ENCODE assay signal across 1 cellular context in the genomic region with DNA sequence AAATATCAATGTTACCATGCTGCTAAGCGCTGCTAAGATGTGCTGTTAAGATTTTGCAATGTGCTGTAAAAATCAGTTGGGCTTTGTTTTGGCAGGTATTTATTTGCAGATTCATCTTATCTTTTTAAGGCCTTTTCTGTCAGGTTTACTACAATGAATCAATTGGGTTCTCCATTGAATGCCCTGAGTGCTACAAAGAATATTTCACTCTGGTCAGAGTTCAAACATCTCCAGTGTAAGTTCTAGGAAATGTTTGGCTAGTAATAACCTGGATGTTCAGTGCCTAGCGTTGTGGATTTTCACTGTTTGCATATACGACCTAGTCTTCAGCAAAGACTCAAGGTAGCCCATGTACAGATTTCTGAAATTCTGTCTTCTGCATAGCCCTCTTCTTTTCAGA.
TF ChIP-seq lines count a peak whose summit lies in the region.

No MANE protein-coding gene starts in this region.

TF ChIP-seq in GM23338, 12 proteins besides CTCF, POLR2A, EP300 and RAD21 (continued from another document):
- TF ChIP-seq, protein P1, sequence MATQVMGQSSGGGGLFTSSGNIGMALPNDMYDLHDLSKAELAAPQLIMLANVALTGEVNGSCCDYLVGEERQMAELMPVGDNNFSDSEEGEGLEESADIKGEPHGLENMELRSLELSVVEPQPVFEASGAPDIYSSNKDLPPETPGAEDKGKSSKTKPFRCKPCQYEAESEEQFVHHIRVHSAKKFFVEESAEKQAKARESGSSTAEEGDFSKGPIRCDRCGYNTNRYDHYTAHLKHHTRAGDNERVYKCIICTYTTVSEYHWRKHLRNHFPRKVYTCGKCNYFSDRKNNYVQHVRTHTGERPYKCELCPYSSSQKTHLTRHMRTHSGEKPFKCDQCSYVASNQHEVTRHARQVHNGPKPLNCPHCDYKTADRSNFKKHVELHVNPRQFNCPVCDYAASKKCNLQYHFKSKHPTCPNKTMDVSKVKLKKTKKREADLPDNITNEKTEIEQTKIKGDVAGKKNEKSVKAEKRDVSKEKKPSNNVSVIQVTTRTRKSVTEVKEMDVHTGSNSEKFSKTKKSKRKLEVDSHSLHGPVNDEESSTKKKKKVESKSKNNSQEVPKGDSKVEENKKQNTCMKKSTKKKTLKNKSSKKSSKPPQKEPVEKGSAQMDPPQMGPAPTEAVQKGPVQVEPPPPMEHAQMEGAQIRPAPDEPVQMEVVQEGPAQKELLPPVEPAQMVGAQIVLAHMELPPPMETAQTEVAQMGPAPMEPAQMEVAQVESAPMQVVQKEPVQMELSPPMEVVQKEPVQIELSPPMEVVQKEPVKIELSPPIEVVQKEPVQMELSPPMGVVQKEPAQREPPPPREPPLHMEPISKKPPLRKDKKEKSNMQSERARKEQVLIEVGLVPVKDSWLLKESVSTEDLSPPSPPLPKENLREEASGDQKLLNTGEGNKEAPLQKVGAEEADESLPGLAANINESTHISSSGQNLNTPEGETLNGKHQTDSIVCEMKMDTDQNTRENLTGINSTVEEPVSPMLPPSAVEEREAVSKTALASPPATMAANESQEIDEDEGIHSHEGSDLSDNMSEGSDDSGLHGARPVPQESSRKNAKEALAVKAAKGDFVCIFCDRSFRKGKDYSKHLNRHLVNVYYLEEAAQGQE (IDR thresholded peaks at IDR 0.05; ENCODE audit: unreplicated experiment), result no peak
- TF ChIP-seq STAT1 (IDR thresholded peaks at IDR 0.05; ENCODE audit: unreplicated experiment), result no peak
- no peak for TF ChIP-seq NANOG (IDR thresholded peaks at IDR 0.05; ENCODE audit: borderline replicate concordance)
- TF ChIP-seq EZH2phosphoT487 (IDR thresholded peaks at IDR 0.05; ENCODE audit: unreplicated experiment), result no peak
- no peak for TF ChIP-seq POLR2AphosphoS5 (IDR thresholded peaks at IDR 0.05; ENCODE audit: low read depth)
- no peak for TF ChIP-seq CREB1 (CRISPR knock-in tag; IDR thresholded peaks at IDR 0.05; ENCODE audit: low read depth)
- TF ChIP-seq JUNB (IDR thresholded peaks at IDR 0.05; ENCODE audit: unreplicated experiment), result no peak
- TF ChIP-seq, protein P2, sequence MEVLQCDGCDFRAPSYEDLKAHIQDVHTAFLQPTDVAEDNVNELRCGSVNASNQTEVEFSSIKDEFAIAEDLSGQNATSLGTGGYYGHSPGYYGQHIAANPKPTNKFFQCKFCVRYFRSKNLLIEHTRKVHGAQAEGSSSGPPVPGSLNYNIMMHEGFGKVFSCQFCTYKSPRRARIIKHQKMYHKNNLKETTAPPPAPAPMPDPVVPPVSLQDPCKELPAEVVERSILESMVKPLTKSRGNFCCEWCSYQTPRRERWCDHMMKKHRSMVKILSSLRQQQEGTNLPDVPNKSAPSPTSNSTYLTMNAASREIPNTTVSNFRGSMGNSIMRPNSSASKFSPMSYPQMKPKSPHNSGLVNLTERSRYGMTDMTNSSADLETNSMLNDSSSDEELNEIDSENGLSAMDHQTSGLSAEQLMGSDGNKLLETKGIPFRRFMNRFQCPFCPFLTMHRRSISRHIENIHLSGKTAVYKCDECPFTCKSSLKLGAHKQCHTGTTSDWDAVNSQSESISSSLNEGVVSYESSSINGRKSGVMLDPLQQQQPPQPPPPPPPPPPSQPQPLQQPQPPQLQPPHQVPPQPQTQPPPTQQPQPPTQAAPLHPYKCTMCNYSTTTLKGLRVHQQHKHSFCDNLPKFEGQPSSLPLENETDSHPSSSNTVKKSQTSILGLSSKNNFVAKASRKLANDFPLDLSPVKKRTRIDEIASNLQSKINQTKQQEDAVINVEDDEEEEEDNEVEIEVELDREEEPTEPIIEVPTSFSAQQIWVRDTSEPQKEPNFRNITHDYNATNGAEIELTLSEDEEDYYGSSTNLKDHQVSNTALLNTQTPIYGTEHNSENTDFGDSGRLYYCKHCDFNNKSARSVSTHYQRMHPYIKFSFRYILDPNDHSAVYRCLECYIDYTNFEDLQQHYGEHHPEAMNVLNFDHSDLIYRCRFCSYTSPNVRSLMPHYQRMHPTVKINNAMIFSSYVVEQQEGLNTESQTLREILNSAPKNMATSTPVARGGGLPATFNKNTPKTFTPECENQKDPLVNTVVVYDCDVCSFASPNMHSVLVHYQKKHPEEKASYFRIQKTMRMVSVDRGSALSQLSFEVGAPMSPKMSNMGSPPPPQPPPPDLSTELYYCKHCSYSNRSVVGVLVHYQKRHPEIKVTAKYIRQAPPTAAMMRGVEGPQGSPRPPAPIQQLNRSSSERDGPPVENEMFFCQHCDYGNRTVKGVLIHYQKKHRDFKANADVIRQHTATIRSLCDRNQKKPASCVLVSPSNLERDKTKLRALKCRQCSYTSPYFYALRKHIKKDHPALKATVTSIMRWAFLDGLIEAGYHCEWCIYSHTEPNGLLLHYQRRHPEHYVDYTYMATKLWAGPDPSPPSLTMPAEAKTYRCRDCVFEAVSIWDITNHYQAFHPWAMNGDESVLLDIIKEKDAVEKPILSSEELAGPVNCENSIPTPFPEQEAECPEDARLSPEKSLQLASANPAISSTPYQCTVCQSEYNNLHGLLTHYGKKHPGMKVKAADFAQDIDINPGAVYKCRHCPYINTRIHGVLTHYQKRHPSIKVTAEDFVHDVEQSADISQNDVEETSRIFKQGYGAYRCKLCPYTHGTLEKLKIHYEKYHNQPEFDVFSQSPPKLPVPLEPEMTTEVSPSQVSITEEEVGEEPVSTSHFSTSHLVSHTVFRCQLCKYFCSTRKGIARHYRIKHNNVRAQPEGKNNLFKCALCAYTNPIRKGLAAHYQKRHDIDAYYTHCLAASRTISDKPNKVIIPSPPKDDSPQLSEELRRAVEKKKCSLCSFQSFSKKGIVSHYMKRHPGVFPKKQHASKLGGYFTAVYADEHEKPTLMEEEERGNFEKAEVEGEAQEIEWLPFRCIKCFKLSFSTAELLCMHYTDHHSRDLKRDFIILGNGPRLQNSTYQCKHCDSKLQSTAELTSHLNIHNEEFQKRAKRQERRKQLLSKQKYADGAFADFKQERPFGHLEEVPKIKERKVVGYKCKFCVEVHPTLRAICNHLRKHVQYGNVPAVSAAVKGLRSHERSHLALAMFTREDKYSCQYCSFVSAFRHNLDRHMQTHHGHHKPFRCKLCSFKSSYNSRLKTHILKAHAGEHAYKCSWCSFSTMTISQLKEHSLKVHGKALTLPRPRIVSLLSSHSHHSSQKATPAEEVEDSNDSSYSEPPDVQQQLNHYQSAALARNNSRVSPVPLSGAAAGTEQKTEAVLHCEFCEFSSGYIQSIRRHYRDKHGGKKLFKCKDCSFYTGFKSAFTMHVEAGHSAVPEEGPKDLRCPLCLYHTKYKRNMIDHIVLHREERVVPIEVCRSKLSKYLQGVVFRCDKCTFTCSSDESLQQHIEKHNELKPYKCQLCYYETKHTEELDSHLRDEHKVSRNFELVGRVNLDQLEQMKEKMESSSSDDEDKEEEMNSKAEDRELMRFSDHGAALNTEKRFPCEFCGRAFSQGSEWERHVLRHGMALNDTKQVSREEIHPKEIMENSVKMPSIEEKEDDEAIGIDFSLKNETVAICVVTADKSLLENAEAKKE (CRISPR knock-in tag; IDR thresholded peaks at IDR 0.05), result no peak
- no peak for TF ChIP-seq ZNF331 (CRISPR knock-in tag; IDR thresholded peaks at IDR 0.05; ENCODE audit: low read depth)
TF ChIP-seq in GM23338: peak in this region for 0.
